ENCODE assay signal across 15 cellular contexts in genomic region chr20:49851234-49851755, GRCh38. TPM values are rescaled to one million over a fixed set of nuclear protein-coding genes. Genes with fewer than 3 reads are reported as not detected.
DNase-seq lines count a peak whose midpoint lies in the region; ATAC-seq and TF ChIP-seq lines count a peak whose summit lies in the region.
"Had no signal": no experiment of that assay in that cellular context is flagged by ENCODE, and none has a peak within 500 bp of the region (broad histone marks: within the 10 kb centered on the region; RNA-seq: fewer than 3 reads in every experiment).

No MANE protein-coding gene starts in this region.

- H3K36me3 ChIP-seq in endodermal cell (ENCODE audit: control insufficient read depth, insufficient read depth, low read length) (peaks cover 26% of the 10 kb centered on the region), mesenchymal stem cell (ENCODE audit: control insufficient read depth in 1 of 2, insufficient read depth in 2 of 2, low read depth in 1 of 2, low read length in 2 of 2) (peaks cover 24 to 63% of the 10 kb centered on the region in 2 experiments), OCI-LY7 (ENCODE audit: insufficient read depth, low read length) (peaks cover 51% of the 10 kb centered on the region)

- H2BK5ac ChIP-seq in mesenchymal stem cell (ENCODE audit: low read depth, low read length, poor library complexity, severe bottlenecking) = no peak overlapping the region

- no peaks in the 10 kb centered on the region for H3K27me3 ChIP-seq in endodermal cell (ENCODE audit: control insufficient read depth, insufficient read depth, low read length, poor library complexity, severe bottlenecking)
- no peaks in the 10 kb centered on the region for H3K27me3 ChIP-seq in mesenchymal stem cell (ENCODE audit: control insufficient read depth in 1 of 2, insufficient read depth in 1 of 2, low read length in 2 of 2)

- no peak overlapping the region for H2BK15ac ChIP-seq in mesenchymal stem cell (ENCODE audit: low read depth, poor library complexity, severe bottlenecking)

- H3K9ac ChIP-seq in endodermal cell (ENCODE audit: extremely low read depth, low read length, poor library complexity, severe bottlenecking) (no peak overlapping the region), mesenchymal stem cell (ENCODE audit: low read length) (peak overlapping the region; percentile 14)

- H3K9me2 ChIP-seq in OCI-LY7 (ENCODE audit: insufficient read depth, low read length) = no peaks in the 10 kb centered on the region

- H3K4me2 ChIP-seq in mesenchymal stem cell (ENCODE audit: low read length, poor library complexity, severe bottlenecking) (no peak overlapping the region), OCI-LY7 (ENCODE audit: low read length) (no peak overlapping the region)

- ATAC-seq in HG03159 (IDR thresholded peaks at IDR 0.05; ENCODE audit: unreplicated experiment) = no peak
- ATAC-seq: activated CD4-positive, alpha-beta T cell treated with anti-CD3 and anti-CD28 coated beads for 36 hours; stimulated activated memory B cell treated with anti-CD40 and anti-IgM and Interleukin-4, amounts not matched to agents 10 μg/mL and 1 μg/mL and 100 μg/mL, for 72 hours had no signal

- no peak overlapping the region for H3K4me3 Mint-ChIP-seq in activated CD4-positive, alpha-beta T cell treated with anti-CD3 and anti-CD28 coated beads, Interleukin-2, amount 10 ng/mL, durations not matched to agents 24 days and 14 days
- H3K4me3 Mint-ChIP-seq in endodermal cell = no peak overlapping the region
- H3K4me3 Mint-ChIP-seq in glutamatergic neuron (ENCODE audit: unreplicated experiment) = no peak overlapping the region
- H3K4me3 Mint-ChIP-seq: activated CD4-positive, alpha-beta T cell treated with anti-CD3 and anti-CD28 coated beads for 36 hours; activated naive CD4-positive, alpha-beta T cell treated with anti-CD3 and anti-CD28 coated beads for 36 hours; stimulated activated memory B cell treated with anti-CD40 and anti-IgM and Interleukin-4, amounts not matched to agents 10 μg/mL and 1 μg/mL and 100 μg/mL, for 72 hours had no signal

- H2AK5ac ChIP-seq in mesenchymal stem cell (ENCODE audit: low read length, severe bottlenecking) = peak overlapping the region; percentile 50

- H3K9me3 Mint-ChIP-seq in activated CD4-positive, alpha-beta T cell treated with anti-CD3 and anti-CD28 coated beads, Interleukin-2, amount 10 ng/mL, durations not matched to agents 24 days and 14 days = no peaks in the 10 kb centered on the region
- H3K9me3 Mint-ChIP-seq in endodermal cell (no peaks in the 10 kb centered on the region), glutamatergic neuron (ENCODE audit: unreplicated experiment) (peaks cover 1% of the 10 kb centered on the region)
- H3K9me3 Mint-ChIP-seq: activated naive CD4-positive, alpha-beta T cell treated with anti-CD3 and anti-CD28 coated beads for 36 hours; naive B cell; stimulated activated memory B cell treated with anti-CD40 and anti-IgM and Interleukin-4, amounts not matched to agents 10 μg/mL and 1 μg/mL and 100 μg/mL, for 72 hours had no signal

- H3K23ac ChIP-seq in mesenchymal stem cell (ENCODE audit: low read length in 2 of 2) = no peak overlapping the region

- peaks cover 7% of the 10 kb centered on the region for H3K79me1 ChIP-seq in mesenchymal stem cell (replicated peaks; ENCODE audit: low read length, poor library complexity, severe bottlenecking)

- POLR2A ChIA-PET in OCI-LY7 (lab: Charles Lee) = interaction anchor here (0.6 kb wide), 1 partner anchor 247 kb away, joined by 4 read pairs; no protein-coding TSS in a partner anchor

- no peak for DNase-seq in activated CD4-positive, alpha-beta T cell treated with anti-CD3 and anti-CD28 coated beads, Interleukin-2, amount 10 ng/mL, durations not matched to agents 24 days and 14 days
- no peak for DNase-seq in activated CD4-positive, alpha-beta T cell treated with anti-CD3 and anti-CD28 coated beads for 4 hours
- DNase-seq in endodermal cell = peak; percentile 43
- DNase-seq in mesenchymal stem cell = peak; percentile 63
- no peak for DNase-seq in OCI-LY7 (ENCODE audit: low spot score)
- DNase-seq in glutamatergic neuron = no peak
- DNase-seq: activated CD4-positive, alpha-beta T cell treated with anti-CD3 and anti-CD28 coated beads for 36 hours; activated naive CD4-positive, alpha-beta T cell treated with anti-CD3 and anti-CD28 coated beads for 36 hours; GOT3; naive B cell; NCI-H1436 had no signal

- no peaks in the 10 kb centered on the region for H4K20me1 ChIP-seq in OCI-LY7 (ENCODE audit: insufficient read depth, low read length)

- H3K27ac ChIP-seq in endodermal cell (ENCODE audit: low read depth, low read length) = peak overlapping the region; percentile 88
- H3K27ac ChIP-seq in mesenchymal stem cell (ENCODE audit: low read length, poor library complexity, severe bottlenecking) = no peak overlapping the region
- H3K27ac ChIP-seq in temporal lobe (ENCODE audit: low read depth, low read length) = peak overlapping the region; percentile 74
- no peak overlapping the region for H3K27ac ChIP-seq in OCI-LY7 (ENCODE audit: low read depth, low read length, poor library complexity, severe bottlenecking)

- no peak for TF ChIP-seq CTCF in endodermal cell (conservative IDR thresholded peaks at IDR 0.05)
- TF ChIP-seq CTCF in OCI-LY7 (conservative IDR thresholded peaks at IDR 0.05; ENCODE audit: low read length) = no peak
- TF ChIP-seq CTCF in glutamatergic neuron (IDR thresholded peaks at IDR 0.05; ENCODE audit: partially characterized antibody, unreplicated experiment) = no peak

- H3K4me1 ChIP-seq in endodermal cell (ENCODE audit: control insufficient read depth, insufficient read depth, low read length) (peaks cover 7% of the 10 kb centered on the region), mesenchymal stem cell (ENCODE audit: control insufficient read depth, insufficient read depth, low read depth, low read length) (peaks cover 13% of the 10 kb centered on the region), OCI-LY7 (ENCODE audit: insufficient read depth, low read length, poor library complexity, severe bottlenecking) (no peaks in the 10 kb centered on the region)

- H3K79me2 ChIP-seq in OCI-LY7 (ENCODE audit: insufficient read depth, low read depth, low read length) = no peaks in the 10 kb centered on the region

- H3K4ac ChIP-seq in mesenchymal stem cell (ENCODE audit: low read depth in 1 of 2, low read length in 2 of 2) = no peak overlapping the region

- peak overlapping the region; percentile 61 for H4K91ac ChIP-seq in mesenchymal stem cell (ENCODE audit: low read length)

- H3K18ac ChIP-seq in mesenchymal stem cell (ENCODE audit: low read depth in 1 of 2, low read length in 2 of 2) = peak overlapping the region in 1 of 2 experiments; percentile 38

- no peak overlapping the region for H2AFZ ChIP-seq in mesenchymal stem cell (ENCODE audit: low read depth, low read length)
- no peak overlapping the region for H2AFZ ChIP-seq in OCI-LY7 (ENCODE audit: low read length)

- peaks cover 44% of the 10 kb centered on the region for H3K36me3 Mint-ChIP-seq in activated CD4-positive, alpha-beta T cell treated with anti-CD3 and anti-CD28 coated beads, Interleukin-2, amount 10 ng/mL, durations not matched to agents 24 days and 14 days (ENCODE audit: low read depth)
- H3K36me3 Mint-ChIP-seq in endodermal cell (ENCODE audit: low read depth) (peaks cover 21% of the 10 kb centered on the region), glutamatergic neuron (ENCODE audit: unreplicated experiment) (no peaks in the 10 kb centered on the region)

- H3K9me3 ChIP-seq in endodermal cell (ENCODE audit: control insufficient read depth, low read length) (no peaks in the 10 kb centered on the region), mesenchymal stem cell (ENCODE audit: control insufficient read depth, low read length) (no peaks in the 10 kb centered on the region), OCI-LY7 (ENCODE audit: low read length) (no peaks in the 10 kb centered on the region)

- peaks cover 25% of the 10 kb centered on the region for H3K4me1 Mint-ChIP-seq in activated CD4-positive, alpha-beta T cell treated with anti-CD3 and anti-CD28 coated beads, Interleukin-2, amount 10 ng/mL, durations not matched to agents 24 days and 14 days
- peaks cover 2% of the 10 kb centered on the region for H3K4me1 Mint-ChIP-seq in endodermal cell
- H3K4me1 Mint-ChIP-seq in glutamatergic neuron (ENCODE audit: low read depth, unreplicated experiment) = peaks cover 13% of the 10 kb centered on the region

- WGBS in endodermal cell (ENCODE audit: insufficient coverage in 1 of 2, insufficient read length in 1 of 2), 2 experiments = 80 to 88% methylated on average over 3 of the region's 3 CpGs
- WGBS in mesenchymal stem cell = 91% methylated on average over 3 of the region's 3 CpGs

- CTCF ChIA-PET in OCI-LY7 (lab: Charles Lee; ENCODE audit: unreplicated experiment) = no interaction called here

- H3K27me3 Mint-ChIP-seq in activated CD4-positive, alpha-beta T cell treated with anti-CD3 and anti-CD28 coated beads, Interleukin-2, amount 10 ng/mL, durations not matched to agents 24 days and 14 days = no peaks in the 10 kb centered on the region
- no peaks in the 10 kb centered on the region for H3K27me3 Mint-ChIP-seq in endodermal cell (ENCODE audit: insufficient read depth)
- peaks cover 1% of the 10 kb centered on the region for H3K27me3 Mint-ChIP-seq in glutamatergic neuron (ENCODE audit: unreplicated experiment)
- H3K27me3 Mint-ChIP-seq: activated CD4-positive, alpha-beta T cell treated with anti-CD3 and anti-CD28 coated beads for 36 hours; naive B cell; stimulated activated memory B cell treated with anti-CD40 and anti-IgM and Interleukin-4, amounts not matched to agents 10 μg/mL and 1 μg/mL and 100 μg/mL, for 72 hours had no signal

- H2BK12ac ChIP-seq in mesenchymal stem cell (ENCODE audit: low read length in 2 of 2) = no peak overlapping the region

- no peak overlapping the region for H2BK120ac ChIP-seq in mesenchymal stem cell (ENCODE audit: low read depth, low read length)

- no peak overlapping the region for H3K14ac ChIP-seq in mesenchymal stem cell (ENCODE audit: low read length in 2 of 2)

- intact Hi-C loops in activated CD4-positive, alpha-beta T cell treated with anti-CD3 and anti-CD28 coated beads, Interleukin-2, amount 10 ng/mL, durations not matched to agents 24 days and 14 days (cut with micrococcal nuclease) = no loop called here
- intact Hi-C loops in OCI-LY7 (cut with micrococcal nuclease; ENCODE audit: unreplicated experiment) = no loop called here

- BruUV-seq in OCI-LY7 (replicated peaks; lab: Mats Ljungman, UMichigan) = no TSS peak

- H3K4me3 ChIP-seq in endodermal cell (ENCODE audit: low read length) (no peak overlapping the region), mesenchymal stem cell (ENCODE audit: insufficient read depth in 1 of 2, low read depth in 1 of 2, low read length in 2 of 2) (no peak overlapping the region), OCI-LY7 (ENCODE audit: low read depth, low read length, poor library complexity, severe bottlenecking) (no peak overlapping the region)
- H3K4me3 ChIP-seq: SK-N-MC had no signal

- no peak overlapping the region for H4K8ac ChIP-seq in mesenchymal stem cell (ENCODE audit: low read length)

- peak overlapping the region; percentile 59 for H3K27ac Mint-ChIP-seq in activated CD4-positive, alpha-beta T cell treated with anti-CD3 and anti-CD28 coated beads, Interleukin-2, amount 10 ng/mL, durations not matched to agents 24 days and 14 days
- H3K27ac Mint-ChIP-seq in endodermal cell = no peak overlapping the region
- H3K27ac Mint-ChIP-seq in glutamatergic neuron (ENCODE audit: unreplicated experiment) = no peak overlapping the region
- H3K27ac Mint-ChIP-seq: activated CD4-positive, alpha-beta T cell treated with anti-CD3 and anti-CD28 coated beads for 36 hours; activated naive CD4-positive, alpha-beta T cell treated with anti-CD3 and anti-CD28 coated beads for 36 hours; naive B cell; stimulated activated memory B cell treated with anti-CD40 and anti-IgM and Interleukin-4, amounts not matched to agents 10 μg/mL and 1 μg/mL and 100 μg/mL, for 72 hours had no signal

RNA-seq across cellular contexts. Expression of gene SLC9A8, which starts 38.7 kb away (rescaled TPM):
- 15.2 and 15.7 TPM in 2 replicates for total RNA-seq in activated CD4-positive, alpha-beta T cell treated with anti-CD3 and anti-CD28 coated beads, Interleukin-2, amount 10 ng/mL, durations not matched to agents 24 days and 14 days
- total RNA-seq in endodermal cell (10 to 100 TPM in 1 of 2 donors, 1 to 10 TPM in 1; 8.6 to 10.3 TPM), temporal lobe (4.4 TPM), OCI-LY7 (2022) (22.0 and 28.7 TPM in 2 replicates), glutamatergic neuron (ENCODE audit: unreplicated experiment) (10.6 TPM)
- 8.2 TPM for polyA plus RNA-seq in endodermal cell (2013, experiment 1 of 2)
- polyA plus RNA-seq in endodermal cell (2013, experiment 2 of 2) = 7.0 TPM
- 3.9 TPM for polyA plus RNA-seq in mesenchymal stem cell (2013, experiment 1 of 2)
- polyA plus RNA-seq in mesenchymal stem cell (2013, experiment 2 of 2) = 3.6 TPM
- total RNA-seq in OCI-LY7 (2014; rRNA removed; shearing (Covaris generic)) = 13.9 and 30.3 TPM in 2 replicates

Comparison
In these comparisons a context has a peak if more than half of its experiments do, and no peak if none do; other contexts are left out.
1. DNase-seq: peak in endodermal cell (single experiment) and mesenchymal stem cell (single experiment); none in activated CD4-positive, alpha-beta T cell treated with anti-CD3 and anti-CD28 coated beads, Interleukin-2, amount 10 ng/mL, durations not matched to agents 24 days and 14 days (single experiment), activated CD4-positive, alpha-beta T cell treated with anti-CD3 and anti-CD28 coated beads for 4 hours (0 of 2), OCI-LY7 (single experiment) and glutamatergic neuron (single experiment).
2. H3K27ac ChIP-seq: peak in endodermal cell (single experiment) and temporal lobe (single experiment); none in mesenchymal stem cell (single experiment) and OCI-LY7 (single experiment).